Comparison of ENCODE assay signal across 9 cellular contexts in the genomic region with DNA sequence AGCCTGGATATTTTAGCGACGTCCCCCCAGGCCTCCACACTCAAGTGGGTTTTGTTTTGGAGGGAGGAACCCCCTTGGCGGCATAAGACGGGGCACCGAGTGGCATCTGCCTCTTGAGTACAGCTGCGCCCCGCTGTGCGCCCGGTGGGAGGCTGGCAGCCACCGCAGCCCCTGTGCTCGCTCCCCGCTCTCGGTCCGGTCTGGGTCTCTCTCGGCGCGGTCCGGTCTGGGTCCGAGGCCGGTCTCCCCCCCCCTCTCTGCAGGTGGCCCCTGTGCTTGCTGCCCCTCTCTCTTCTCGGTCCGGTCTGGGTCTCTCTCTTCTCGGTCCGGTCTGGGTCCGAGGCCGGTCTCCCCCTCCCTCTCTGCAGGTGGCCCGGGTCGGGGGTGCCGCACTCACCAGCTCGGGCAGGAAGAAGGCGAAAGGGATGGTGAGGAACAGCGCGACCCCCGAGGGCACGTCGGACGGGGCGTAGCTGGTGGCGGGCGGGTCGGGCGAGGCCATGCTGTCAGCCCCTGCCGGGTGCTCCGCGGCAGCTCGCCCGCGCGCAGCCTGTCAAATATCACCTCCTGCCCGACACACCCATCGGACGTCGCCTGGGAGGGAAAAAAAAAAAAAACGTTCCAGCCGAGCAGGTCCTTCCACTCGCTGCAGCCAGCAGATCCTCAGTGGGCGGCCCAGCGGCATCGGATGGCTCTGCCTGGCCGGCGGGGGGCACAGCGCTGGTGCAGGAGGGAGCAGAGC. TPM values are rescaled to one million over a fixed set of nuclear protein-coding genes. Genes with fewer than 3 reads are reported as not detected.
DNase-seq lines count a peak whose midpoint lies in the region; TF ChIP-seq lines count a peak whose summit lies in the region.
"Had no signal": no experiment of that assay in that cellular context is flagged by ENCODE, and none has a peak within 500 bp of the region (broad histone marks: within the 10 kb centered on the region; RNA-seq: fewer than 3 reads in every experiment).

TSS of gene MALL (minus strand) at position 532 of the 742 bp plus-strand sequence. CDS start at position 502, 30 bp downstream.

- no peak for TF ChIP-seq CTCF in uterus (IDR thresholded peaks at IDR 0.05)

- H3K27ac Mint-ChIP-seq in activated CD4-positive, alpha-beta T cell treated with anti-CD3 and anti-CD28 coated beads, Interleukin-2, amount 10 ng/mL, durations not matched to agents 24 days and 14 days = no peak within 1 kb of the TSS
- H3K27ac Mint-ChIP-seq: CD4-positive, CD25-positive, alpha-beta regulatory T cell had no signal

- intact Hi-C loops in activated CD4-positive, alpha-beta T cell treated with anti-CD3 and anti-CD28 coated beads, Interleukin-2, amount 10 ng/mL, durations not matched to agents 24 days and 14 days (cut with micrococcal nuclease) = loop anchor here (10.0 kb wide), 1 partner anchor 99 kb away; the partner anchor contains the start of gene MTLN
- intact Hi-C loops in uterus (cut with DNase I; ENCODE audit: low total_unique reads) = no loop called here

- H3K36me3 Mint-ChIP-seq in activated CD4-positive, alpha-beta T cell treated with anti-CD3 and anti-CD28 coated beads, Interleukin-2, amount 10 ng/mL, durations not matched to agents 24 days and 14 days (ENCODE audit: low read depth) = no peaks in the 10 kb centered on the region

- no peak within 1 kb of the TSS for H4K8ac ChIP-seq in mesendoderm (ENCODE audit: low read depth, low read length)

- no CpG with 5 or more reads among the region's 62 CpGs for WGBS in mesendoderm (ENCODE audit: extremely low coverage, insufficient coverage, low lambda C conversion rate)

- no peaks in the 10 kb centered on the region for H3K36me3 ChIP-seq in mesendoderm (ENCODE audit: control insufficient read depth, insufficient read depth, low read length)
- H3K36me3 ChIP-seq in uterus = no peaks in the 10 kb centered on the region
- no peaks in the 10 kb centered on the region for H3K36me3 ChIP-seq in MG63

- peak within 1 kb of the TSS; percentile 38 for H3K9ac ChIP-seq in mesendoderm (ENCODE audit: low read length)

- H3K9me3 ChIP-seq in uterus (no peaks in the 10 kb centered on the region), MG63 (no peaks in the 10 kb centered on the region)

- H3K27ac ChIP-seq in mesendoderm (ENCODE audit: low read depth, low read length) (no peak within 1 kb of the TSS), uterus (peak within 1 kb of the TSS; percentile 54 to 59)

- peaks cover 11% of the 10 kb centered on the region for H3K9me3 Mint-ChIP-seq in activated CD4-positive, alpha-beta T cell treated with anti-CD3 and anti-CD28 coated beads, Interleukin-2, amount 10 ng/mL, durations not matched to agents 24 days and 14 days

- peaks cover 2% of the 10 kb centered on the region for H3K27me3 ChIP-seq in mesendoderm (ENCODE audit: insufficient read depth, low read length, poor library complexity)
- H3K27me3 ChIP-seq in uterus = peaks cover 5 to 18% of the 10 kb centered on the region in 2 donors
- no peaks in the 10 kb centered on the region for H3K27me3 ChIP-seq in MG63

- no peak for TF ChIP-seq POLR2A in uterus (IDR thresholded peaks at IDR 0.05)

- H3K4me3 ChIP-seq in mesendoderm (ENCODE audit: low read length) (no peak within 1 kb of the TSS), uterus (peak within 1 kb of the TSS; percentile 17 to 21), MG63 (no peak within 1 kb of the TSS)

- peaks cover 46% of the 10 kb centered on the region for H3K27me3 Mint-ChIP-seq in activated CD4-positive, alpha-beta T cell treated with anti-CD3 and anti-CD28 coated beads, Interleukin-2, amount 10 ng/mL, durations not matched to agents 24 days and 14 days

- peak; percentile 47 for DNase-seq in activated CD4-positive, alpha-beta T cell treated with anti-CD3 and anti-CD28 coated beads, Interleukin-2, amount 10 ng/mL, durations not matched to agents 24 days and 14 days
- DNase-seq in activated CD4-positive, alpha-beta T cell treated with anti-CD3 and anti-CD28 coated beads, Interleukin-2, amount 50 U/mL, for 48 hours = no peak
- DNase-seq in ecto neural progenitor cell (ENCODE audit: low spot score) = peak; percentile 64
- DNase-seq in mesendoderm = peak; percentile 51
- no peak for DNase-seq in uterus
- DNase-seq in MG63 = no peak
- DNase-seq in KBM-7 = no peak
- DNase-seq in NK-92 treated with Interleukin-12 subunit alpha and Interleukin-12 subunit beta, amount 100 ng/mL, for 24 hours (lab: John Stamatoyannopoulos, UW) = no peak
- DNase-seq: CD4-positive, CD25-positive, alpha-beta regulatory T cell had no signal

- H3K4me1 Mint-ChIP-seq in activated CD4-positive, alpha-beta T cell treated with anti-CD3 and anti-CD28 coated beads, Interleukin-2, amount 10 ng/mL, durations not matched to agents 24 days and 14 days = peaks cover 11% of the 10 kb centered on the region
- H3K4me1 Mint-ChIP-seq: CD4-positive, CD25-positive, alpha-beta regulatory T cell had no signal

- H3K18ac ChIP-seq in mesendoderm (ENCODE audit: low read length) = no peak within 1 kb of the TSS

- no peak within 1 kb of the TSS for H4K5ac ChIP-seq in mesendoderm (ENCODE audit: low read length)

- H2AK5ac ChIP-seq in mesendoderm (ENCODE audit: low read length) = no peak within 1 kb of the TSS

- in situ Hi-C loops in KBM-7 (cut with MboI; ENCODE audit: low pct_unique_long_range_greater_than_20kb, low sequenced_read_pairs) = no loop called here

- H3K4me1 ChIP-seq in mesendoderm (ENCODE audit: control insufficient read depth, low read depth, low read length) (peaks cover 4% of the 10 kb centered on the region), uterus (peaks cover 0 to 10% of the 10 kb centered on the region in 2 donors)

- no peak within 1 kb of the TSS for H2BK120ac ChIP-seq in mesendoderm (ENCODE audit: low read depth, low read length)

- no peak within 1 kb of the TSS for H3K4ac ChIP-seq in mesendoderm (ENCODE audit: low read depth, low read length)

- peak within 1 kb of the TSS; percentile 48 for H3K23ac ChIP-seq in mesendoderm (ENCODE audit: low read length)

- H3K56ac ChIP-seq in mesendoderm (ENCODE audit: low read length) = peak within 1 kb of the TSS; percentile 77

- no peaks in the 10 kb centered on the region for H3K79me2 ChIP-seq in mesendoderm (ENCODE audit: control insufficient read depth, insufficient read depth, low read length)

- H3K4me2 ChIP-seq in mesendoderm (ENCODE audit: low read length) = peak within 1 kb of the TSS; percentile 53

- H3K79me1 ChIP-seq in mesendoderm (ENCODE audit: low read length) = no peaks in the 10 kb centered on the region

- no peak within 1 kb of the TSS for H2BK5ac ChIP-seq in mesendoderm (ENCODE audit: low read length)

- H3K4me3 Mint-ChIP-seq in activated CD4-positive, alpha-beta T cell treated with anti-CD3 and anti-CD28 coated beads, Interleukin-2, amount 10 ng/mL, durations not matched to agents 24 days and 14 days = peak within 1 kb of the TSS; percentile 32

- H2BK15ac ChIP-seq in mesendoderm (replicated peaks; ENCODE audit: low read depth) = no peak within 1 kb of the TSS

RNA-seq across cellular contexts. Expression of gene MALL, which starts in this region (rescaled TPM):
- 1.2 and 1.8 TPM in 2 replicates for total RNA-seq in activated CD4-positive, alpha-beta T cell treated with anti-CD3 and anti-CD28 coated beads, Interleukin-2, amount 10 ng/mL, durations not matched to agents 24 days and 14 days
- polyA plus RNA-seq in mesendoderm (2013, experiment 1 of 2) = 4.3 TPM
- 3.9 TPM for polyA plus RNA-seq in mesendoderm (2013, experiment 2 of 2)
- total RNA-seq in uterus = 10 to 100 TPM in 3 of 4 donors, under 1 TPM in 1; 0.59 to 46.4 (median 16.4) TPM
- total RNA-seq in MG63 (2014; rRNA removed; shearing (Covaris generic); ENCODE audit: low replicate concordance) = not detected in 2 replicates

Comparison
In these comparisons a context has a peak if more than half of its experiments do, and no peak if none do; other contexts are left out.
1. DNase-seq: peak in activated CD4-positive, alpha-beta T cell treated with anti-CD3 and anti-CD28 coated beads, Interleukin-2, amount 10 ng/mL, durations not matched to agents 24 days and 14 days (single experiment), ecto neural progenitor cell (single experiment) and mesendoderm (single experiment); none in activated CD4-positive, alpha-beta T cell treated with anti-CD3 and anti-CD28 coated beads, Interleukin-2, amount 50 U/mL, for 48 hours (0 of 2), uterus (0 of 2), MG63 (single experiment), KBM-7 (single experiment) and NK-92 treated with Interleukin-12 subunit alpha and Interleukin-12 subunit beta, amount 100 ng/mL, for 24 hours (single experiment).
2. H3K4me3 ChIP-seq: peak in uterus (2 of 2); none in mesendoderm (single experiment) and MG63 (single experiment).